ENCODE assay signal across 14 cellular contexts in genomic region chr7:153835104-153835503, GRCh38.
A peak's percentile ranks its signal among the peaks of the same experiment; 100 is the strongest.
DNase-seq lines count a peak whose midpoint lies in the region; ATAC-seq lines count a peak whose summit lies in the region.
"Had no signal": no experiment of that assay in that cellular context is flagged by ENCODE, and none has a peak within 500 bp of the region (broad histone marks: within the 10 kb centered on the region; RNA-seq: fewer than 3 reads in every experiment).

No MANE protein-coding gene starts in this region.

- ATAC-seq in HG02938 (IDR thresholded peaks at IDR 0.05; ENCODE audit: unreplicated experiment) (no peak), GM21723 (IDR thresholded peaks at IDR 0.05; ENCODE audit: unreplicated experiment) (no peak)
- ATAC-seq: left ventricle myocardium superior; stimulated activated naive B cell treated with anti-CD40 and anti-IgM and Interleukin-4, amounts not matched to agents 10 μg/mL and 1 μg/mL and 100 μg/mL, for 72 hours had no signal

- no peaks in the 10 kb centered on the region for H3K27me3 ChIP-seq in rectal smooth muscle tissue (ENCODE audit: control insufficient read depth, insufficient read depth, low read length)

- H3K9me3 Mint-ChIP-seq in activated T-cell treated with anti-CD3 and anti-CD28 coated beads, Interleukin-2, amount 50 U/mL, for 24 hours: peaks cover 4% of the 10 kb centered on the region
- H3K9me3 Mint-ChIP-seq: activated naive CD8-positive, alpha-beta T cell treated with anti-CD3 and anti-CD28 coated beads for 36 hours had no signal

- no peak overlapping the region for H3K4me3 ChIP-seq in rectal smooth muscle tissue (ENCODE audit: low read length)

- H3K36me3 ChIP-seq in rectal smooth muscle tissue (ENCODE audit: control insufficient read depth, insufficient read depth, low read length): no peaks in the 10 kb centered on the region

- H3K27ac Mint-ChIP-seq in activated T-cell treated with anti-CD3 and anti-CD28 coated beads, Interleukin-2, amount 50 U/mL, for 24 hours: no peak overlapping the region
- H3K27ac Mint-ChIP-seq: activated naive CD8-positive, alpha-beta T cell treated with anti-CD3 and anti-CD28 coated beads for 36 hours; stimulated activated naive B cell treated with anti-CD40 and anti-IgM and Interleukin-4, amounts not matched to agents 10 μg/mL and 1 μg/mL and 100 μg/mL, for 72 hours; T-helper 1 cell treated with Interleukin-12 subunit alpha and Interleukin-12 subunit beta and Interleukin-4 antibody, amounts not matched to agents 30 μg/mL and 1 μg/mL, for 36 hours had no signal

- H3K27me3 Mint-ChIP-seq in activated T-cell treated with anti-CD3 and anti-CD28 coated beads, Interleukin-2, amount 50 U/mL, for 24 hours: no peaks in the 10 kb centered on the region
- H3K27me3 Mint-ChIP-seq: activated naive CD8-positive, alpha-beta T cell treated with anti-CD3 and anti-CD28 coated beads for 36 hours; stimulated activated naive B cell treated with anti-CD40 and anti-IgM and Interleukin-4, amounts not matched to agents 10 μg/mL and 1 μg/mL and 100 μg/mL, for 72 hours had no signal

- H3K4me1 Mint-ChIP-seq in activated T-cell treated with anti-CD3 and anti-CD28 coated beads, Interleukin-2, amount 50 U/mL, for 24 hours (ENCODE audit: low read depth): no peaks in the 10 kb centered on the region
- H3K4me1 Mint-ChIP-seq: activated naive CD8-positive, alpha-beta T cell treated with anti-CD3 and anti-CD28 coated beads for 36 hours; stimulated activated naive B cell treated with anti-CD40 and anti-IgM and Interleukin-4, amounts not matched to agents 10 μg/mL and 1 μg/mL and 100 μg/mL, for 72 hours had no signal

- peak; percentile 5 for DNase-seq in HuH-7 (ENCODE audit: low spot score)
- DNase-seq in NCI-H1092 treated with DMSO at 0.1 percent for 48 hours (lab: John Stamatoyannopoulos, UW): peak; percentile 56
- peak; percentile 56 for DNase-seq in cerebellum (ENCODE audit: low spot score)
- DNase-seq in activated T-cell treated with anti-CD3 and anti-CD28 coated beads, Interleukin-2, amount 50 U/mL, for 24 hours: no peak
- DNase-seq: activated naive CD8-positive, alpha-beta T cell treated with anti-CD3 and anti-CD28 coated beads for 36 hours; COR-L47; left ventricle myocardium superior; NCI-H526; stimulated activated CD4-positive, alpha-beta T cell treated with anti-CD3 and anti-CD28 coated beads, Interleukin-2, amount 100 ng/mL, for 24 hours; stimulated activated naive B cell treated with anti-CD40 and anti-IgM and Interleukin-4, amounts not matched to agents 10 μg/mL and 1 μg/mL and 100 μg/mL, for 72 hours had no signal

- H3K4me3 Mint-ChIP-seq in activated T-cell treated with anti-CD3 and anti-CD28 coated beads, Interleukin-2, amount 50 U/mL, for 24 hours: no peak overlapping the region
- H3K4me3 Mint-ChIP-seq: activated naive CD8-positive, alpha-beta T cell treated with anti-CD3 and anti-CD28 coated beads for 36 hours; stimulated activated naive B cell treated with anti-CD40 and anti-IgM and Interleukin-4, amounts not matched to agents 10 μg/mL and 1 μg/mL and 100 μg/mL, for 72 hours; T-helper 1 cell treated with Interleukin-12 subunit alpha and Interleukin-12 subunit beta and Interleukin-4 antibody, amounts not matched to agents 30 μg/mL and 1 μg/mL, for 36 hours had no signal

- H3K27ac ChIP-seq in rectal smooth muscle tissue (ENCODE audit: low read depth, low read length): peak overlapping the region; percentile 69

- no peak overlapping the region for H3K9ac ChIP-seq in rectal smooth muscle tissue (ENCODE audit: low read length)

- peaks cover 5% of the 10 kb centered on the region for H3K4me1 ChIP-seq in rectal smooth muscle tissue (ENCODE audit: control insufficient read depth, insufficient read depth, low read length)

- no peaks in the 10 kb centered on the region for H3K36me3 Mint-ChIP-seq in activated T-cell treated with anti-CD3 and anti-CD28 coated beads, Interleukin-2, amount 50 U/mL, for 24 hours (ENCODE audit: low read depth)
- H3K36me3 Mint-ChIP-seq: activated naive CD8-positive, alpha-beta T cell treated with anti-CD3 and anti-CD28 coated beads for 36 hours; stimulated activated naive B cell treated with anti-CD40 and anti-IgM and Interleukin-4, amounts not matched to agents 10 μg/mL and 1 μg/mL and 100 μg/mL, for 72 hours had no signal
